In the genomic region with DNA sequence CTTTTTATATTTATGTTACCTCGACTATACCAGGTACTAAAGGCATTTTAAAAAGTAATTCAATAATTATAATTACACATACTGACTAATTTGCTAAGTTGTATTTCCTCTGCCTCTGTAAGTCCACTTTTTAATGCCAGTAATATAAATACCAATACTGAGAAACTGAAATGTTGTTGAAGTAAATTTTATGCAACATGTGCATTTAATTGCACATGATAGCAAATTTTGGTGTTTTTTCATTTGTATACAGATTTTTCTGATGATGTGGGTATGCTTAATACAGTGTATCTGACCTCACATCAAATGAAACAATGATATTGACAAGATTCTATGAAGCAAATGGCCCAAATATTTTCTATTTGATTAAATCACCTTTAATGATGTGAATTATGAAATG, we compare ENCODE assay signal across 23 cellular contexts.
DNase-seq lines count a peak whose midpoint lies in the region; ATAC-seq, FAIRE-seq and TF ChIP-seq lines count a peak whose summit lies in the region.
"Had no signal": no experiment of that assay in that cellular context is flagged by ENCODE, and none has a peak within 500 bp of the region (broad histone marks: within the 10 kb centered on the region; RNA-seq: fewer than 3 reads in every experiment).

No MANE protein-coding gene starts in this region.

- H3K27me3 ChIP-seq in K562 (ENCODE audit: control insufficient read depth in 2 of 2, insufficient read depth in 2 of 2, low read length in 2 of 2), result no peaks in the 10 kb centered on the region
- H3K27me3 ChIP-seq: BLaER1 treated with 17β-estradiol and CSF1 and Interleukin-3, amounts not matched to agents 10 nM and 100 nM had no signal

- TF ChIP-seq POLR2A in A549 (IDR thresholded peaks at IDR 0.05; ENCODE audit: low read length) (no peak), K562 (conservative IDR thresholded peaks at IDR 0.05) (no peak)

- no peak overlapping the region for H3K4me2 ChIP-seq in A549
- no peak overlapping the region for H3K4me2 ChIP-seq in K562 (ENCODE audit: insufficient read depth, low read length)
- H3K4me2 ChIP-seq: BLaER1 treated with 17β-estradiol and CSF1 and Interleukin-3, amounts not matched to agents 10 nM and 100 nM had no signal

- TF ChIP-seq CTCF in A549 (IDR thresholded peaks at IDR 0.05), result no peak
- TF ChIP-seq CTCF in D721Med (IDR thresholded peaks at IDR 0.05; ENCODE audit: insufficient read depth, missing control alignments), result no peak
- TF ChIP-seq CTCF in K562 (IDR thresholded peaks at IDR 0.05 in 2 of 3, conservative IDR thresholded peaks at IDR 0.05 in 1 of 3; ENCODE audit: insufficient read depth in 2 of 3, low read depth in 1 of 3, low read length in 3 of 3), result no peak

- no peak overlapping the region for H3K9ac ChIP-seq in K562 (ENCODE audit: insufficient read depth in 1 of 2, low read depth in 2 of 2, low read length in 2 of 2)
- H3K9ac ChIP-seq: BLaER1 treated with 17β-estradiol and CSF1 and Interleukin-3, amounts not matched to agents 10 nM and 100 nM had no signal

- in situ Hi-C loops in K562 (cut with MboI), result no loop called here

- H4K20me1 ChIP-seq in K562 (replicated peaks; ENCODE audit: control insufficient read depth, insufficient read depth, low read length), result no peaks in the 10 kb centered on the region
- H4K20me1 ChIP-seq: BLaER1 treated with 17β-estradiol and CSF1 and Interleukin-3, amounts not matched to agents 10 nM and 100 nM had no signal

- H3K4me1 ChIP-seq in A549, result no peaks in the 10 kb centered on the region
- H3K4me1 ChIP-seq in K562 (replicated peaks in 1 of 2; ENCODE audit: control insufficient read depth in 2 of 2, insufficient read depth in 2 of 2, low read length in 2 of 2), result no peaks in the 10 kb centered on the region
- H3K4me1 ChIP-seq: BLaER1 treated with 17β-estradiol and CSF1 and Interleukin-3, amounts not matched to agents 10 nM and 100 nM; Caco-2 had no signal

- H3K36me3 ChIP-seq in K562 (ENCODE audit: control insufficient read depth, insufficient read depth, low read length), result no peaks in the 10 kb centered on the region
- H3K36me3 ChIP-seq: BLaER1 treated with 17β-estradiol and CSF1 and Interleukin-3, amounts not matched to agents 10 nM and 100 nM had no signal

- no peaks in the 10 kb centered on the region for H3K9me1 ChIP-seq in K562 (ENCODE audit: control insufficient read depth, insufficient read depth, low read length)

- H3K79me2 ChIP-seq in K562 (ENCODE audit: control insufficient read depth, insufficient read depth, low read length), result no peaks in the 10 kb centered on the region

- CTCF ChIA-PET in A549 (lab: Yijun Ruan, JAX), result no interaction called here
- CTCF ChIA-PET in K562 (lab: Yijun Ruan, JAX; ENCODE audit: low intra/inter-chr PET ratio), result no interaction called here

- intact Hi-C loops in K562 (cut with micrococcal nuclease), result no loop called here

- no peak for FAIRE-seq in A549 (lab: Jason Lieb, UNC)
- peak; percentile 56 for FAIRE-seq in D721Med (lab: Jason Lieb, UNC)
- FAIRE-seq in K562 (lab: Jason Lieb, UNC), result no peak
- FAIRE-seq: GM12878, GM12892, GM18507 had no signal

- WGBS in A549 (ENCODE audit: missing lambda C conversion rate), result 6% methylated on average over 1 of the region's 1 CpG
- 0% methylated on average over 1 of the region's 1 CpG for WGBS in K562 (ENCODE audit: insufficient coverage, low coverage, missing lambda C conversion rate)

- TF ChIP-seq EP300 in A549 (IDR thresholded peaks at IDR 0.05) (no peak), K562 (IDR thresholded peaks at IDR 0.05; ENCODE audit: low read length) (no peak)

- H3K27ac ChIP-seq in A549, result no peak overlapping the region
- no peak overlapping the region for H3K27ac ChIP-seq in K562 (ENCODE audit: extremely low read depth, low read depth, low read length)
- H3K27ac ChIP-seq: BLaER1 treated with 17β-estradiol and CSF1 and Interleukin-3, amounts not matched to agents 10 nM and 100 nM; C4-2B had no signal

- DNase-seq in A549 (ENCODE audit: low read depth in 1 of 2, low spot score in 1 of 2), result no peak
- DNase-seq in D721Med (ENCODE audit: insufficient read length, low spot score), result no peak
- DNase-seq in K562 (ENCODE audit: extremely low read depth in 1 of 4, low spot score in 3 of 4), result no peak
- no peak for DNase-seq in NCI-H1417 treated with DMSO at 0.1 percent for 48 hours (lab: John Stamatoyannopoulos, UW)
- DNase-seq in NCI-H146 treated with DMSO at 0.1 percent for 48 hours (lab: John Stamatoyannopoulos, UW; ENCODE audit: unreplicated experiment), result no peak
- DNase-seq: 8988T; AML-193; Caco-2; Calu3; CD4-positive, alpha-beta T cell; CD8-positive, alpha-beta T cell; DMS 273 treated with DMSO at 0.1 percent for 48 hours; DMS153; DMS53; DMS79; DND-41; EL; GDM1 had no signal

- BruUV-seq in K562 (replicated peaks; lab: Mats Ljungman, UMichigan), result no TSS peak

- no peak for ATAC-seq in A549
- no peak for ATAC-seq in K562
- ATAC-seq: CD8-positive, alpha-beta T cell; GM12878 had no signal

- no peak for TF ChIP-seq RAD21 in A549 (conservative IDR thresholded peaks at IDR 0.05 in 1 of 2, IDR thresholded peaks at IDR 0.05 in 1 of 2)
- no peak for TF ChIP-seq RAD21 in K562 (CRISPR knock-in tag; conservative IDR thresholded peaks at IDR 0.05 in 1 of 2, IDR thresholded peaks at IDR 0.05 in 1 of 2)

- H2AFZ ChIP-seq in K562 (ENCODE audit: low read depth, low read length), result no peak overlapping the region

- H3K9me3 ChIP-seq in A549 (no peaks in the 10 kb centered on the region), K562 (replicated peaks; ENCODE audit: control insufficient read depth, insufficient read depth, low read depth, low read length) (no peaks in the 10 kb centered on the region)
- H3K9me3 ChIP-seq: BLaER1 treated with 17β-estradiol and CSF1 and Interleukin-3, amounts not matched to agents 10 nM and 100 nM; Caco-2 had no signal

- POLR2A ChIA-PET in A549 (lab: Yijun Ruan, JAX), result no interaction called here
- POLR2A ChIA-PET in K562 (lab: Yijun Ruan, JAX), result no interaction called here

- H3K4me3 ChIP-seq in A549, result no peak overlapping the region
- H3K4me3 ChIP-seq in K562, result no peak overlapping the region
- H3K4me3 ChIP-seq: BLaER1 treated with 17β-estradiol and CSF1 and Interleukin-3, amounts not matched to agents 10 nM and 100 nM; GM12878 had no signal

TF ChIP-seq in A549, 52 proteins besides CTCF, POLR2A, EP300 and RAD21:
- TF ChIP-seq NPAS2 (CRISPR knock-in tag; IDR thresholded peaks at IDR 0.05; ENCODE audit: borderline replicate concordance), result no peak
- TF ChIP-seq MAFK (IDR thresholded peaks at IDR 0.05; ENCODE audit: partially characterized antibody), result peak; percentile 30

TF ChIP-seq in K562, 482 proteins besides CTCF, POLR2A, EP300 and RAD21:
- TF ChIP-seq ZNF316 (IDR thresholded peaks at IDR 0.05) (0 out of 2 replicates have a peak, but pooled peaks have one; percentile 33), C11orf30 (IDR thresholded peaks at IDR 0.05; ENCODE audit: low read depth) (peak; percentile 7; the same call in 1 of the 2 replicates), MAFG (tag; conservative IDR thresholded peaks at IDR 0.05) (0 out of 2 replicates have a peak, but pooled peaks have one; percentile 11)
- TF ChIP-seq, protein P1, sequence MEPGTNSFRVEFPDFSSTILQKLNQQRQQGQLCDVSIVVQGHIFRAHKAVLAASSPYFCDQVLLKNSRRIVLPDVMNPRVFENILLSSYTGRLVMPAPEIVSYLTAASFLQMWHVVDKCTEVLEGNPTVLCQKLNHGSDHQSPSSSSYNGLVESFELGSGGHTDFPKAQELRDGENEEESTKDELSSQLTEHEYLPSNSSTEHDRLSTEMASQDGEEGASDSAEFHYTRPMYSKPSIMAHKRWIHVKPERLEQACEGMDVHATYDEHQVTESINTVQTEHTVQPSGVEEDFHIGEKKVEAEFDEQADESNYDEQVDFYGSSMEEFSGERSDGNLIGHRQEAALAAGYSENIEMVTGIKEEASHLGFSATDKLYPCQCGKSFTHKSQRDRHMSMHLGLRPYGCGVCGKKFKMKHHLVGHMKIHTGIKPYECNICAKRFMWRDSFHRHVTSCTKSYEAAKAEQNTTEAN (CRISPR knock-in tag; IDR thresholded peaks at IDR 0.05), result no peak
